In genomic region chr7:108972009-108972408, GRCh38 we compare ENCODE assay signal across 17 cellular contexts.
DNase-seq lines count a peak whose midpoint lies in the region; ATAC-seq and TF ChIP-seq lines count a peak whose summit lies in the region.
"Had no signal": no experiment of that assay in that cellular context is flagged by ENCODE, and none has a peak within 500 bp of the region (broad histone marks: within the 10 kb centered on the region; RNA-seq: fewer than 3 reads in every experiment).

No MANE protein-coding gene starts in this region.

- no peak for ATAC-seq in body of pancreas
- no peak for ATAC-seq in HG02623 (IDR thresholded peaks at IDR 0.05; ENCODE audit: unreplicated experiment)

- no peak overlapping the region for H2AFZ ChIP-seq in OCI-LY7 (ENCODE audit: low read length)

- no peaks in the 10 kb centered on the region for H3K79me2 ChIP-seq in OCI-LY7 (ENCODE audit: insufficient read depth, low read depth, low read length)

- H3K4me2 ChIP-seq in OCI-LY7 (ENCODE audit: low read length), result no peak overlapping the region
- H3K4me2 ChIP-seq: BLaER1 treated with 17β-estradiol and CSF1 and Interleukin-3, amounts not matched to agents 10 nM and 100 nM; KMS-11 had no signal

- CTCF ChIA-PET in OCI-LY7 (lab: Charles Lee; ENCODE audit: unreplicated experiment), result no interaction called here

- intact Hi-C loops in body of pancreas (cut with DNase I) (no loop called here), ovary (cut with DNase I) (no loop called here), OCI-LY7 (cut with micrococcal nuclease; ENCODE audit: unreplicated experiment) (no loop called here)

- TF ChIP-seq CTCF in body of pancreas (IDR thresholded peaks at IDR 0.05) (no peak), ovary (IDR thresholded peaks at IDR 0.05) (no peak), OCI-LY7 (conservative IDR thresholded peaks at IDR 0.05; ENCODE audit: low read length) (no peak)

- no peak overlapping the region for H3K4me3 ChIP-seq in body of pancreas
- H3K4me3 ChIP-seq in ovary, result no peak overlapping the region
- no peak overlapping the region for H3K4me3 ChIP-seq in OCI-LY7 (ENCODE audit: low read depth, low read length, poor library complexity, severe bottlenecking)
- H3K4me3 ChIP-seq: BLaER1 treated with 17β-estradiol and CSF1 and Interleukin-3, amounts not matched to agents 10 nM and 100 nM; Peyer's patch had no signal

- H3K4me1 ChIP-seq in body of pancreas (peaks cover 10% of the 10 kb centered on the region), ovary (ENCODE audit: insufficient read depth) (no peaks in the 10 kb centered on the region), OCI-LY7 (ENCODE audit: insufficient read depth, low read length, poor library complexity, severe bottlenecking) (no peaks in the 10 kb centered on the region)
- H3K4me1 ChIP-seq: Peyer's patch had no signal

- H3K27me3 ChIP-seq in body of pancreas (no peaks in the 10 kb centered on the region), ovary (no peaks in the 10 kb centered on the region)
- H3K27me3 ChIP-seq: BLaER1 treated with 17β-estradiol and CSF1 and Interleukin-3, amounts not matched to agents 10 nM and 100 nM; Peyer's patch had no signal

- H4K20me1 ChIP-seq in OCI-LY7 (ENCODE audit: insufficient read depth, low read length), result no peaks in the 10 kb centered on the region
- H4K20me1 ChIP-seq: BLaER1 treated with 17β-estradiol and CSF1 and Interleukin-3, amounts not matched to agents 10 nM and 100 nM had no signal

- TF ChIP-seq EP300 in ovary (IDR thresholded peaks at IDR 0.05), result no peak

- BruUV-seq in OCI-LY7 (replicated peaks; lab: Mats Ljungman, UMichigan), result no TSS peak

- no peaks in the 10 kb centered on the region for H3K9me2 ChIP-seq in OCI-LY7 (ENCODE audit: insufficient read depth, low read length)

- POLR2A ChIA-PET in OCI-LY7 (lab: Charles Lee), result interaction anchor here (0.7 to 1.0 kb wide), 2 partner anchors 11 to 29 kb away, joined by 3 read pairs; no protein-coding TSS in a partner anchor

- DNase-seq in DMS 273 (lab: John Stamatoyannopoulos, UW; ENCODE audit: unreplicated experiment), result peak; percentile 61
- peak; percentile 19 for DNase-seq in NCI-H1105 (lab: John Stamatoyannopoulos, UW)
- peak; percentile 10 to 21 (median 16) for DNase-seq in body of pancreas
- DNase-seq in myocyte (ENCODE audit: low read depth), result peak; percentile 58
- DNase-seq in ovary, result no peak
- DNase-seq in stimulated activated naive CD4-positive, alpha-beta T cell (lab: John Stamatoyannopoulos, UW), result no peak
- no peak for DNase-seq in OCI-LY7 (ENCODE audit: low spot score)
- DNase-seq: CD8-positive, alpha-beta memory T cell; NCI-H187; NCI-H2171 treated with DMSO at 0.1 percent for 48 hours; NCI-H510A; NCI-H82; Peyer's patch; SHP77 treated with DMSO at 0.1 percent for 48 hours had no signal

- no peak for TF ChIP-seq POLR2A in body of pancreas (IDR thresholded peaks at IDR 0.05)
- TF ChIP-seq POLR2A in ovary (IDR thresholded peaks at IDR 0.05), result no peak

- H3K36me3 ChIP-seq in body of pancreas (replicated peaks in 1 of 2; ENCODE audit: insufficient read depth in 1 of 2, low read depth in 2 of 2), result no peaks in the 10 kb centered on the region
- no peaks in the 10 kb centered on the region for H3K36me3 ChIP-seq in ovary
- H3K36me3 ChIP-seq in OCI-LY7 (ENCODE audit: insufficient read depth, low read length), result no peaks in the 10 kb centered on the region
- H3K36me3 ChIP-seq: BLaER1 treated with 17β-estradiol and CSF1 and Interleukin-3, amounts not matched to agents 10 nM and 100 nM; Peyer's patch had no signal

- 11 to 28% methylated on average over 2 of the region's 2 CpGs for WGBS in body of pancreas, 2 donors
- WGBS in ovary, 3 donors, result 59 to 71% (median 60%) methylated on average over 2 of the region's 2 CpGs

- no peak overlapping the region for H3K27ac ChIP-seq in body of pancreas
- H3K27ac ChIP-seq in ovary, result no peak overlapping the region
- no peak overlapping the region for H3K27ac ChIP-seq in OCI-LY7 (ENCODE audit: low read depth, low read length, poor library complexity, severe bottlenecking)
- H3K27ac ChIP-seq: BLaER1 treated with 17β-estradiol and CSF1 and Interleukin-3, amounts not matched to agents 10 nM and 100 nM; KMS-11; Peyer's patch had no signal

- H3K9me3 ChIP-seq in body of pancreas (no peaks in the 10 kb centered on the region), ovary (no peaks in the 10 kb centered on the region), OCI-LY7 (ENCODE audit: low read length) (no peaks in the 10 kb centered on the region)
- H3K9me3 ChIP-seq: BLaER1 treated with 17β-estradiol and CSF1 and Interleukin-3, amounts not matched to agents 10 nM and 100 nM; Peyer's patch had no signal

Comparison
In these comparisons a context has a peak if more than half of its experiments do, and no peak if none do; other contexts are left out.
1. DNase-seq: peak in DMS 273 (single experiment), NCI-H1105 (single experiment), body of pancreas (4 of 4) and myocyte (single experiment); none in ovary (0 of 5), stimulated activated naive CD4-positive, alpha-beta T cell (0 of 6) and OCI-LY7 (single experiment).